ENCODE assay signal across 8 cellular contexts in the genomic region with DNA sequence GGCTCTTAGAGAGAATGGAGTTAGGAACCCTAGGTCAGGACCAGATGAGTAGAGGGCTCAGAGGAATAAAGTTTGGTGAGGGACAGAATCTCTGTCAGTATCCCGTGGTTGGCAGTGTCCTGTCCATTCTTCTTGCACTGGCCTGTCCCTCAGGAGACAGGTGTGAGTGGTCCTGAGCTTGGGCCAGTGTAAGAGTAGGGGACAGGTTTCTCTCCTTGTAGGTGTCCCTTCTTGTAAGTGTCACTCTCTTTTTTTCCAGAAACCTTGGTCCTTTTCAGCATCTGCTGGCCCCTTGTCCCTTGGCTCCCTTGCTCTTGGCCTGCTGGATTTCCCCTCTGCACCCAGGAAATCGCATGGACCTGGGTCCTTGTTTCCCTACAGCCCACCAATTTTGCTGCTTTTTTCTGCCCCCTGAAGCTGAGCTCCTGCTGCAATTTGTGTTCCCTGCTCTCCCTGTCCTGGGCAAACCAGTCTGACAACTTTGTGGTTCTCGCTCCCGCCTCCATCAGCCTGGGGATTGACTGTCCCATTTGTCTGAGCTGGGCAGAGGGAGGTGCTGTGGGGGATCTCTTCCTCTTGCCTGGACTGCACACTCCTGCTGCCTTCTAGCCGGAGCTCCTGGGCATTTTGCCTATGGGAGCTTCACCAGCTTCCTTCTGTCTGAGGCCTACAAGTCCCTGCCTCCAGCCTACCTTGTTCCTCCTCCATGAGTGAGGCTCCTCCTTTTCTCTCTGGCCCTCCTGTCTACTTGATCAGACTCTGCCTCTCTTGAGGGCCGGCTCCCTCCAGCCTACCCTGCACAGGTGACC. TPM values are rescaled to one million over a fixed set of nuclear protein-coding genes. Genes with fewer than 3 reads are reported as not detected.
A peak's percentile ranks its signal among the peaks of the same experiment; 100 is the strongest.
DNase-seq lines count a peak whose midpoint lies in the region; ATAC-seq, FAIRE-seq and TF ChIP-seq lines count a peak whose summit lies in the region.

No MANE protein-coding gene starts in this region.

- ATAC-seq in activated CD4-positive, alpha-beta T cell treated with anti-CD3 and anti-CD28 coated beads for 36 hours, result no peak

- no peak for FAIRE-seq in endothelial cell of umbilical vein (lab: Jason Lieb, UNC)

- H3K9me3 ChIP-seq in endothelial cell of umbilical vein (replicated peaks; ENCODE audit: control insufficient read depth, insufficient read depth, low read length), result no peaks in the 10 kb centered on the region
- H3K9me3 ChIP-seq in mucosa of stomach (ENCODE audit: control insufficient read depth, low read length), result no peaks in the 10 kb centered on the region
- H3K9me3 ChIP-seq in MM.1S (replicated peaks; ENCODE audit: insufficient read depth, low read length), result no peaks in the 10 kb centered on the region

- no peaks in the 10 kb centered on the region for H3K9me2 ChIP-seq in MM.1S (replicated peaks; ENCODE audit: insufficient read depth, low read length)

- H3K27ac Mint-ChIP-seq in activated CD4-positive, alpha-beta T cell treated with anti-CD3 and anti-CD28 coated beads for 36 hours, result peak overlapping the region; percentile 98

- H3F3A ChIP-seq in MM.1S (ENCODE audit: insufficient read depth, low read length), result peaks cover 3% of the 10 kb centered on the region; the same call in 1 of the 2 replicates

- peaks cover 4 to 6% of the 10 kb centered on the region in 2 experiments for H3K36me3 ChIP-seq in endothelial cell of umbilical vein (ENCODE audit: control insufficient read depth in 2 of 2, extremely low read depth in 1 of 2, insufficient read depth in 2 of 2, low read length in 2 of 2)
- no peaks in the 10 kb centered on the region for H3K36me3 ChIP-seq in mucosa of stomach (ENCODE audit: control insufficient read depth, insufficient read depth, low read length)
- no peaks in the 10 kb centered on the region for H3K36me3 ChIP-seq in MM.1S (replicated peaks; ENCODE audit: insufficient read depth, low read length)

- no peaks in the 10 kb centered on the region for H3K9me1 ChIP-seq in endothelial cell of umbilical vein (replicated peaks; ENCODE audit: control insufficient read depth, extremely low read depth, insufficient read depth, low read length)

- H3K79me2 ChIP-seq in endothelial cell of umbilical vein (ENCODE audit: control insufficient read depth, insufficient read depth, low read length) (peaks cover 99% of the 10 kb centered on the region), MM.1S (ENCODE audit: low read length) (peaks cover 48% of the 10 kb centered on the region)

- H3K4me3 ChIP-seq in endothelial cell of umbilical vein (replicated peaks in 1 of 3; ENCODE audit: insufficient read depth in 1 of 3, low read depth in 1 of 3, low read length in 3 of 3), result no peak overlapping the region
- H3K4me3 ChIP-seq in mucosa of stomach (ENCODE audit: low read length), result no peak overlapping the region
- no peak overlapping the region for H3K4me3 ChIP-seq in MM.1S (ENCODE audit: low read length)

- H3K4me1 ChIP-seq in endothelial cell of umbilical vein (ENCODE audit: control insufficient read depth, extremely low read depth, insufficient read depth, low read length) (peaks cover 95% of the 10 kb centered on the region), mucosa of stomach (ENCODE audit: control insufficient read depth, insufficient read depth, low read length) (peaks cover 94% of the 10 kb centered on the region), MM.1S (ENCODE audit: low read length) (peaks cover 10% of the 10 kb centered on the region)

- CTCF ChIA-PET in activated CD4-positive, alpha-beta T cell treated with anti-CD3 and anti-CD28 coated beads for 36 hours (lab: Charles Lee), result interaction anchor here (0.7 to 21.2 kb wide), 8 partner anchors 8 to 43 kb away, joined by 3 to 372 read pairs (median 8); no protein-coding TSS in a partner anchor
- CTCF ChIA-PET in endothelial cell of umbilical vein (lab: Charles Lee), result interaction anchor here (1.1 to 37.4 kb wide), 6 partner anchors 9 to 45 kb away, joined by 3 to 1118 read pairs (median 9); no protein-coding TSS in a partner anchor

- no TSS peak for BruUV-seq in endothelial cell of umbilical vein (replicated peaks; lab: Mats Ljungman, UMichigan)

- POLR2A ChIA-PET in activated CD4-positive, alpha-beta T cell treated with anti-CD3 and anti-CD28 coated beads for 36 hours (lab: Charles Lee), result interaction anchor here (1.2 kb wide), 1 partner anchor 45 kb away, joined by 3 read pairs; no protein-coding TSS in a partner anchor
- POLR2A ChIA-PET in endothelial cell of umbilical vein (lab: Charles Lee), result interaction anchor here (1.2 kb wide), 2 partner anchors 37 to 45 kb away, joined by 4 to 7 read pairs; no protein-coding TSS in a partner anchor

- intact Hi-C loops in activated CD4-positive, alpha-beta T cell treated with anti-CD3 and anti-CD28 coated beads for 36 hours (cut with DNase I, micrococcal nuclease), result no loop called here
- intact Hi-C loops in endothelial cell of umbilical vein (cut with micrococcal nuclease), result no loop called here

- H3K9ac ChIP-seq in endothelial cell of umbilical vein (replicated peaks; ENCODE audit: extremely low read depth, insufficient read depth, low read length) (no peak overlapping the region), mucosa of stomach (ENCODE audit: low read length) (peak overlapping the region; percentile 42), MM.1S (ENCODE audit: low read length) (no peak overlapping the region)

- H3K4me1 Mint-ChIP-seq in activated CD4-positive, alpha-beta T cell treated with anti-CD3 and anti-CD28 coated beads for 36 hours, result peaks cover 96% of the 10 kb centered on the region

- dilution Hi-C loops in endothelial cell of umbilical vein (cut with MboI; ENCODE audit: extremely low pct_ligation_motif_present, low sequenced_read_pairs), result no loop called here

- no peaks in the 10 kb centered on the region for H3K27me3 Mint-ChIP-seq in activated CD4-positive, alpha-beta T cell treated with anti-CD3 and anti-CD28 coated beads for 36 hours

- H3K27me3 ChIP-seq in endothelial cell of umbilical vein (ENCODE audit: control insufficient read depth in 2 of 2, insufficient read depth in 2 of 2, low read length in 2 of 2), result no peaks in the 10 kb centered on the region
- no peaks in the 10 kb centered on the region for H3K27me3 ChIP-seq in mucosa of stomach (ENCODE audit: control insufficient read depth, insufficient read depth, low read length)
- no peaks in the 10 kb centered on the region for H3K27me3 ChIP-seq in MM.1S (replicated peaks; ENCODE audit: insufficient read depth, low read length)

- no peak overlapping the region for H3K4me2 ChIP-seq in endothelial cell of umbilical vein (ENCODE audit: insufficient read depth, low read length)
- H3K4me2 ChIP-seq in MM.1S (ENCODE audit: low read depth, low read length), result no peak overlapping the region

- TF ChIP-seq POLR2A in endothelial cell of umbilical vein (IDR thresholded peaks at IDR 0.05; ENCODE audit: low read depth, low read length), result no peak

- H2AFZ ChIP-seq in endothelial cell of umbilical vein (ENCODE audit: low read depth, low read length) (no peak overlapping the region), MM.1S (ENCODE audit: low read length) (no peak overlapping the region)

- no peak for DNase-seq in activated CD4-positive, alpha-beta T cell treated with anti-CD3 and anti-CD28 coated beads for 36 hours
- DNase-seq in activated CD4-positive, alpha-beta T cell treated with anti-CD3 and anti-CD28 coated beads, Interleukin-2, amount 50 U/mL, for 1 hour, result no peak
- DNase-seq in OCI-M1 (lab: John Stamatoyannopoulos, UW), result peak; percentile 38
- DNase-seq in endothelial cell of umbilical vein (ENCODE audit: low read depth, low spot score), result peak; percentile 34
- DNase-seq in stimulated activated CD8-positive, alpha-beta memory T cell treated with anti-CD3 and anti-CD28 coated beads, Interleukin-4, amount 100 ng/mL, for 48 hours, result no peak
- DNase-seq in MM.1S, result no peak
- no peak for DNase-seq in activated gamma-delta T cell (lab: John Stamatoyannopoulos, UW)

- peak overlapping the region; percentile 99 for H3K4me3 Mint-ChIP-seq in activated CD4-positive, alpha-beta T cell treated with anti-CD3 and anti-CD28 coated beads for 36 hours

- H3K9me3 Mint-ChIP-seq in activated CD4-positive, alpha-beta T cell treated with anti-CD3 and anti-CD28 coated beads for 36 hours (ENCODE audit: low read depth), result no peaks in the 10 kb centered on the region

- TF ChIP-seq CTCF in endothelial cell of umbilical vein (IDR thresholded peaks at IDR 0.05; ENCODE audit: extremely low read depth in 1 of 2, insufficient read depth in 1 of 2, low read depth in 1 of 2, low read length in 2 of 2) (no peak), MM.1S (IDR thresholded peaks at IDR 0.05; ENCODE audit: low read length) (no peak)

- H3K27ac ChIP-seq in endothelial cell of umbilical vein (ENCODE audit: insufficient read depth, low read depth, low read length), result peak overlapping the region; percentile 13
- H3K27ac ChIP-seq in MM.1S (ENCODE audit: low read length), result no peak overlapping the region

- peaks cover 8% of the 10 kb centered on the region for H4K20me1 ChIP-seq in endothelial cell of umbilical vein (replicated peaks; ENCODE audit: control insufficient read depth, extremely low read depth, insufficient read depth, low read length)
- no peaks in the 10 kb centered on the region for H4K20me1 ChIP-seq in MM.1S (ENCODE audit: insufficient read depth, low read length)

- peaks cover 22% of the 10 kb centered on the region for H3K36me3 Mint-ChIP-seq in activated CD4-positive, alpha-beta T cell treated with anti-CD3 and anti-CD28 coated beads for 36 hours (ENCODE audit: low read depth)

RNA-seq across cellular contexts. Expression of a gene that starts 6.5 kb away (rescaled TPM):
- 10 to 100 TPM; 37.6 to 43.8 TPM for total RNA-seq in activated CD4-positive, alpha-beta T cell treated with anti-CD3 and anti-CD28 coated beads for 36 hours
- 237 and 242 TPM in 2 replicates for total RNA-seq in endothelial cell of umbilical vein
- 210 and 211 TPM in 2 replicates for polyA plus RNA-seq in endothelial cell of umbilical vein
- 175 and 189 TPM in 2 replicates for polyA plus RNA-seq in endothelial cell of umbilical vein (2011; cell fraction: cytosol; rRNA removed)
- 188 and 193 TPM in 2 replicates for polyA plus RNA-seq in endothelial cell of umbilical vein (2011; cell fraction: nucleus; rRNA removed)
- polyA plus RNA-seq in endothelial cell of umbilical vein (2012), result 199 and 207 TPM in 2 replicates
- polyA minus RNA-seq in endothelial cell of umbilical vein, result 175 and 203 TPM in 2 replicates
- polyA minus RNA-seq in endothelial cell of umbilical vein (2011; cell fraction: cytosol; rRNA and poly(A)+ RNA removed), result 8.0 TPM
- 82.2 and 84.2 TPM in 2 replicates for polyA minus RNA-seq in endothelial cell of umbilical vein (2011; cell fraction: nucleus; rRNA and poly(A)+ RNA removed)

RNA-seq across cellular contexts. Expression of a gene that starts 52.3 kb away (rescaled TPM):
- total RNA-seq in activated CD4-positive, alpha-beta T cell treated with anti-CD3 and anti-CD28 coated beads for 36 hours, result 10 to 100 TPM; 15.0 to 17.6 TPM
- 290 and 321 TPM in 2 replicates for total RNA-seq in endothelial cell of umbilical vein
- polyA plus RNA-seq in endothelial cell of umbilical vein, result 68.1 and 113 TPM in 2 replicates
- polyA plus RNA-seq in endothelial cell of umbilical vein (2011; cell fraction: cytosol; rRNA removed), result 215 and 226 TPM in 2 replicates
- 92.3 and 112 TPM in 2 replicates for polyA plus RNA-seq in endothelial cell of umbilical vein (2011; cell fraction: nucleus; rRNA removed)
- polyA plus RNA-seq in endothelial cell of umbilical vein (2012), result 256 and 281 TPM in 2 replicates
- polyA minus RNA-seq in endothelial cell of umbilical vein, result 99.3 and 99.6 TPM in 2 replicates
- polyA minus RNA-seq in endothelial cell of umbilical vein (2011; cell fraction: cytosol; rRNA and poly(A)+ RNA removed), result 8.0 TPM
- 28.6 and 41.4 TPM in 2 replicates for polyA minus RNA-seq in endothelial cell of umbilical vein (2011; cell fraction: nucleus; rRNA and poly(A)+ RNA removed)

Comparison
In these comparisons a context has a peak if more than half of its experiments do, and no peak if none do; other contexts are left out.
1. DNase-seq: peak in OCI-M1 (single experiment) and endothelial cell of umbilical vein (single experiment); none in activated CD4-positive, alpha-beta T cell treated with anti-CD3 and anti-CD28 coated beads for 36 hours (single experiment), activated CD4-positive, alpha-beta T cell treated with anti-CD3 and anti-CD28 coated beads, Interleukin-2, amount 50 U/mL, for 1 hour (single experiment), stimulated activated CD8-positive, alpha-beta memory T cell treated with anti-CD3 and anti-CD28 coated beads, Interleukin-4, amount 100 ng/mL, for 48 hours (single experiment), MM.1S (single experiment) and activated gamma-delta T cell (single experiment).
2. RNA of a gene that starts 52.3 kb away (total RNA-seq): 290 to 321 TPM in endothelial cell of umbilical vein; 15.0 to 17.6 TPM in activated CD4-positive, alpha-beta T cell treated with anti-CD3 and anti-CD28 coated beads for 36 hours; every median in the first group is over 10 times any median in the second.